In the genomic region with DNA sequence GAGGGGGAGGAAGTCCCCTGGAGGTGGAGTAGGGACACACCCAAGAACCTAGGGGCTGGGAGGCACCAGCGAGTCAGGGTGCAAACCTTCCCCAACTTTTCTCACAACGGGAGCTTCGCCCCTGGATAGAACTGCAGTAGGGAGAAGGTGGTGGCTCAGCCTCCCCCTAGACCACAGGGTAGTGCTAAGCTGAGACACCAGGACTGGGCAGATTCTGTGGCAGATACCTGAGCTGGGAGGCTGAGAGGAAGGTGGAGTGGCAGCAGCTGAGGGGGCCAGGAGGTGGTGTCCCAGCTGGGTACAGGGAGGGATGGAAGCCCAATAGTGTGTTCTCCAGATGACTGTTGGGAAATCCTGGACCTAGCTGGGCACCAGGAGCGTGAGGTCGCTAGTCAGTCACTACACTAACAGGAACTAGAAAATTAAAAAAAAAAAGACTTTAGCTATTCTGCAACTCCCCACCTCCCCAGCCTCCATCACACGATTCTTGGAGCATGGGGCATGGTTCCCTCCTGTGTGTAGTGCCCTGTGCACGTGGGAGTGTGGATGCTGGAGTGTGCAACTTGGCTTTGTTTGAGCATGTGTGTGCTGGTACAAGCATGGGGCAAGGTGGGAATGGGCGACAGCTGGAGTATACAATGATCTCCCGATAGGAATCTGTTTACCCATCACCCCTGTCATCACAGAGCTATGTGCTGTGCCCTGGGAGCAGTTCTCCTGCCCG, we compare ENCODE assay signal across 32 cellular contexts. TPM values are rescaled to one million over a fixed set of nuclear protein-coding genes. Genes with fewer than 3 reads are reported as not detected.
"Had no signal": no experiment of that assay in that cellular context is flagged by ENCODE, and none has a peak within 500 bp of the region (broad histone marks: within the 10 kb centered on the region; RNA-seq: fewer than 3 reads in every experiment).

No MANE protein-coding gene starts in this region.

- H3K27me3 Mint-ChIP-seq: activated CD4-positive, alpha-beta T cell treated with anti-CD3 and anti-CD28 coated beads, Interleukin-2, amount 10 ng/mL, durations not matched to agents 7 days and 5 days; stimulated activated naive CD8-positive, alpha-beta T cell treated with anti-CD3 and anti-CD28 coated beads, Interleukin-15, Interleukin-2, amounts not matched to agents 100 ng/mL and 50 ng/mL, for 24 hours had no signal

- H3K9me3 ChIP-seq: esophagus muscularis mucosa, heart left ventricle, left lung, mucosa of descending colon, right lobe of liver, thoracic aorta had no signal

- H3K9me3 Mint-ChIP-seq: activated CD4-positive, alpha-beta T cell treated with anti-CD3 and anti-CD28 coated beads, Interleukin-2, amount 10 ng/mL, durations not matched to agents 7 days and 5 days; activated T-helper 1 cell treated with anti-CD3 and anti-CD28 coated beads, Interleukin-12 subunit alpha, Interleukin-12 subunit beta, Interleukin-2, Interleukin-4 antibody, amounts not matched to agents 30 ng/mL and 10 ng/mL and 1 ng/mL, durations not matched to agents 14 hours and 24 hours and 36 hours; natural killer cell treated with Interleukin-12 subunit alpha and Interleukin-12 subunit beta and Interleukin-15 and Interleukin-18, amount 100 ng/mL, for 72 hours; stimulated activated naive CD8-positive, alpha-beta T cell treated with anti-CD3 and anti-CD28 coated beads, Interleukin-15, Interleukin-2, amounts not matched to agents 100 ng/mL and 50 ng/mL, for 24 hours had no signal

- H3K36me3 Mint-ChIP-seq: natural killer cell treated with Interleukin-12 subunit alpha and Interleukin-12 subunit beta and Interleukin-15 and Interleukin-18, amount 100 ng/mL, for 72 hours; WTC11 had no signal

- H3K4me1 ChIP-seq: esophagus muscularis mucosa, foreskin keratinocyte, heart left ventricle, left lung, right lobe of liver had no signal

- H3K27me3 ChIP-seq: left lung, right lobe of liver had no signal

- H3K36me3 ChIP-seq: brain microvascular endothelial cell, esophagus muscularis mucosa, heart left ventricle, left lung, right lobe of liver, thoracic aorta had no signal

- H3K4me1 Mint-ChIP-seq: activated CD4-positive, alpha-beta memory T cell treated with anti-CD3 and anti-CD28 coated beads, Interleukin-2, amount 10 ng/mL, durations not matched to agents 7 days and 5 days had no signal

- H3K4me3 ChIP-seq: esophagus muscularis mucosa, heart left ventricle, left lung, lung, mucosa of descending colon, right lobe of liver, thoracic aorta had no signal

- H3K27ac Mint-ChIP-seq: activated CD4-positive, alpha-beta memory T cell treated with anti-CD3 and anti-CD28 coated beads, Interleukin-2, amount 10 ng/mL, durations not matched to agents 7 days and 5 days; activated CD4-positive, alpha-beta T cell treated with anti-CD3 and anti-CD28 coated beads, Interleukin-2, amount 10 ng/mL, durations not matched to agents 7 days and 5 days; activated T-helper 1 cell treated with anti-CD3 and anti-CD28 coated beads, Interleukin-12 subunit alpha, Interleukin-12 subunit beta, Interleukin-2, Interleukin-4 antibody, amounts not matched to agents 30 ng/mL and 10 ng/mL and 1 ng/mL, durations not matched to agents 14 hours and 24 hours and 36 hours; natural killer cell treated with Interleukin-12 subunit alpha and Interleukin-12 subunit beta and Interleukin-15 and Interleukin-18, amount 100 ng/mL, for 72 hours; stimulated activated naive CD8-positive, alpha-beta T cell treated with anti-CD3 and anti-CD28 coated beads, Interleukin-15, Interleukin-2, amounts not matched to agents 100 ng/mL and 50 ng/mL, for 24 hours; WTC11 had no signal

- H3K4me3 Mint-ChIP-seq: activated CD4-positive, alpha-beta memory T cell treated with anti-CD3 and anti-CD28 coated beads, Interleukin-2, amount 10 ng/mL, durations not matched to agents 7 days and 5 days; activated CD4-positive, alpha-beta T cell treated with anti-CD3 and anti-CD28 coated beads, Interleukin-2, amount 10 ng/mL, durations not matched to agents 7 days and 5 days; activated T-helper 1 cell treated with anti-CD3 and anti-CD28 coated beads, Interleukin-12 subunit alpha, Interleukin-12 subunit beta, Interleukin-2, Interleukin-4 antibody, amounts not matched to agents 30 ng/mL and 10 ng/mL and 1 ng/mL, durations not matched to agents 14 hours and 24 hours and 36 hours; natural killer cell treated with Interleukin-12 subunit alpha and Interleukin-12 subunit beta and Interleukin-15 and Interleukin-18, amount 100 ng/mL, for 72 hours; stimulated activated naive CD8-positive, alpha-beta T cell treated with anti-CD3 and anti-CD28 coated beads, Interleukin-15, Interleukin-2, amounts not matched to agents 100 ng/mL and 50 ng/mL, for 24 hours; WTC11 had no signal

- ATAC-seq: foreskin keratinocyte, heart left ventricle, left lung, mucosa of descending colon, WTC11 had no signal

- H3K27ac ChIP-seq: brain microvascular endothelial cell, esophagus muscularis mucosa, foreskin keratinocyte, heart left ventricle, left lung, right lobe of liver, thoracic aorta had no signal

- DNase-seq: activated CD4-positive, alpha-beta memory T cell treated with anti-CD3 and anti-CD28 coated beads, Interleukin-2, amount 10 ng/mL, durations not matched to agents 7 days and 5 days; activated CD4-positive, alpha-beta T cell treated with anti-CD3 and anti-CD28 coated beads for 1 hour; activated CD4-positive, alpha-beta T cell treated with anti-CD3 and anti-CD28 coated beads, Interleukin-2, amount 10 ng/mL, durations not matched to agents 7 days and 5 days; activated gamma-delta T cell treated with Interleukin-2 at 50 U/mL for 16 hours; activated naive CD4-positive, alpha-beta T cell treated with anti-CD3 and anti-CD28 coated beads, Interleukin-2, amount 50 U/mL, for 16 hours; activated T-cell treated with anti-CD3 and anti-CD28 coated beads, Interleukin-2, amount 50 U/mL, for 1 hour; amniotic stem cell; brain microvascular endothelial cell; caudate nucleus; foreskin keratinocyte; left lung; mesendoderm; mucosa of descending colon; stimulated activated CD4-positive, alpha-beta T cell treated with anti-CD3 and anti-CD28 coated beads, Interleukin-4, amount 100 ng/mL, for 1 hour; T-helper 2 cell; trophoblast cell had no signal

RNA-seq across cellular contexts. Expression of gene TRPV6, which starts 8.7 kb away (rescaled TPM):
- total RNA-seq: activated CD4-positive, alpha-beta memory T cell treated with anti-CD3 and anti-CD28 coated beads, Interleukin-2, amount 10 ng/mL, durations not matched to agents 7 days and 5 days; activated T-helper 1 cell treated with anti-CD3 and anti-CD28 coated beads, Interleukin-12 subunit alpha, Interleukin-12 subunit beta, Interleukin-2, Interleukin-4 antibody, amounts not matched to agents 30 ng/mL and 10 ng/mL and 1 ng/mL, durations not matched to agents 14 hours and 24 hours and 36 hours; chondrocyte; esophagus muscularis mucosa; myocyte; natural killer cell treated with Interleukin-12 subunit alpha and Interleukin-12 subunit beta and Interleukin-15 and Interleukin-18, amount 100 ng/mL, for 72 hours; osteoblast; posterior vena cava; skeletal muscle tissue; thoracic aorta had no signal
- polyA plus RNA-seq: heart left ventricle had no signal

RNA-seq across cellular contexts. Expression of gene TRPV5, which starts 39.3 kb away (rescaled TPM):
- total RNA-seq: activated CD4-positive, alpha-beta memory T cell treated with anti-CD3 and anti-CD28 coated beads, Interleukin-2, amount 10 ng/mL, durations not matched to agents 7 days and 5 days; activated CD4-positive, alpha-beta T cell treated with anti-CD3 and anti-CD28 coated beads, Interleukin-2, amount 10 ng/mL, durations not matched to agents 7 days and 5 days; activated T-helper 1 cell treated with anti-CD3 and anti-CD28 coated beads, Interleukin-12 subunit alpha, Interleukin-12 subunit beta, Interleukin-2, Interleukin-4 antibody, amounts not matched to agents 30 ng/mL and 10 ng/mL and 1 ng/mL, durations not matched to agents 14 hours and 24 hours and 36 hours; astrocyte; chondrocyte; foreskin keratinocyte; heart left ventricle; left lung; lung; mucosa of descending colon; myocyte; natural killer cell treated with Interleukin-12 subunit alpha and Interleukin-12 subunit beta and Interleukin-15 and Interleukin-18, amount 100 ng/mL, for 72 hours; osteoblast; posterior vena cava; right lobe of liver; skeletal muscle tissue; subcutaneous adipose tissue; thoracic aorta; WTC11 had no signal
- polyA plus RNA-seq: foreskin keratinocyte, heart left ventricle had no signal

RNA-seq across cellular contexts. Expression of gene LLCFC1, which starts 45.0 kb away (rescaled TPM):
- total RNA-seq: activated CD4-positive, alpha-beta memory T cell treated with anti-CD3 and anti-CD28 coated beads, Interleukin-2, amount 10 ng/mL, durations not matched to agents 7 days and 5 days; activated CD4-positive, alpha-beta T cell treated with anti-CD3 and anti-CD28 coated beads, Interleukin-2, amount 10 ng/mL, durations not matched to agents 7 days and 5 days; activated T-helper 1 cell treated with anti-CD3 and anti-CD28 coated beads, Interleukin-12 subunit alpha, Interleukin-12 subunit beta, Interleukin-2, Interleukin-4 antibody, amounts not matched to agents 30 ng/mL and 10 ng/mL and 1 ng/mL, durations not matched to agents 14 hours and 24 hours and 36 hours; astrocyte; chondrocyte; esophagus muscularis mucosa; foreskin keratinocyte; heart left ventricle; lung; mucosa of descending colon; myocyte; natural killer cell treated with Interleukin-12 subunit alpha and Interleukin-12 subunit beta and Interleukin-15 and Interleukin-18, amount 100 ng/mL, for 72 hours; osteoblast; posterior vena cava; right lobe of liver; skeletal muscle tissue; subcutaneous adipose tissue; thoracic aorta; WTC11 had no signal
- polyA plus RNA-seq: foreskin keratinocyte, heart left ventricle had no signal
